ENCODE assay signal across 14 cellular contexts in the genomic region with DNA sequence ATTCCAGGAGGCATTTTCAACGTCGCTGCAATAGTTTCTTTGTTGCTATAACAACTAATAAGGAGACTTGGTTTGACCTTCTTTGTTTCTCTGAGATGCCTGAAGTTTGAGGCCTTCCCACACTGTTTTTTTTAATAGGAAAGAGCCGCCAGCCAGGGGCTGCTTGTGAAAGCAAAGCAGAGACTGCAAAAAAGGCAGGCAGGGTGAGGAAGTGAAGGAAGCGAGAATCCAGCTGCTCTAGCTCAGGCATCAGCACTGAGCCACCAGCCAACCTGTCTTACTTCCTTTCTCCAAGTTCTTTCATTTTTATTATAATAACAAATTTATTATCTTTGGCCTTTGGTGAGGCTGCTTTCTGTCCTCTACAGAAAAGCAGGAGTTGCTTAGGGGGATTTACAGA.
DNase-seq lines count a peak whose midpoint lies in the region; ATAC-seq and TF ChIP-seq lines count a peak whose summit lies in the region.
"Had no signal": no experiment of that assay in that cellular context is flagged by ENCODE, and none has a peak within 500 bp of the region (broad histone marks: within the 10 kb centered on the region; RNA-seq: fewer than 3 reads in every experiment).

No MANE protein-coding gene starts in this region.

- H4K8ac ChIP-seq in neuronal stem cell (ENCODE audit: low read depth, low read length) = no peak overlapping the region

- H3K18ac ChIP-seq in neuronal stem cell (ENCODE audit: low read length) = no peak overlapping the region

- no peaks in the 10 kb centered on the region for H3K9me3 Mint-ChIP-seq in endothelial cell (ENCODE audit: unreplicated experiment)
- H3K9me3 Mint-ChIP-seq: CD4-positive, CD25-positive, alpha-beta regulatory T cell had no signal

- no peak overlapping the region for H2BK15ac ChIP-seq in neuronal stem cell (ENCODE audit: low read length)

- no peak for TF ChIP-seq CTCF in endothelial cell (IDR thresholded peaks at IDR 0.05; ENCODE audit: unreplicated experiment)
- no peak for TF ChIP-seq CTCF in left lung (IDR thresholded peaks at IDR 0.05)
- no peak for TF ChIP-seq CTCF in omental fat pad (IDR thresholded peaks at IDR 0.05)

- H3K9ac ChIP-seq in neuronal stem cell (ENCODE audit: low read depth, low read length, poor library complexity) = no peak overlapping the region
- H3K9ac ChIP-seq: BLaER1 had no signal

- no peak for ATAC-seq in Right ventricle myocardium inferior
- no peak for ATAC-seq in Right ventricle myocardium superior (ENCODE audit: poor library complexity)
- peak; percentile 34 for ATAC-seq in left lung
- no peak for ATAC-seq in GM18505 (IDR thresholded peaks at IDR 0.05; ENCODE audit: unreplicated experiment)
- no peak for ATAC-seq in omental fat pad (ENCODE audit: low FRiP score)

- no peak overlapping the region for H3K14ac ChIP-seq in neuronal stem cell (ENCODE audit: low read length)

- H3K27me3 ChIP-seq in left lung (no peaks in the 10 kb centered on the region), neuronal stem cell (ENCODE audit: control insufficient read depth in 3 of 3, insufficient read depth in 3 of 3, low read depth in 1 of 3, low read length in 3 of 3) (no peaks in the 10 kb centered on the region)
- H3K27me3 ChIP-seq: BLaER1 had no signal

- no CpG with 5 or more reads among the region's 4 CpGs for WGBS in neuronal stem cell (ENCODE audit: extremely low coverage in 2 of 2, insufficient read length in 2 of 2, insufficient replicate concordance in 1 of 2), 2 donors

- no peak overlapping the region for H3K4ac ChIP-seq in neuronal stem cell (ENCODE audit: low read length)

- H2AFZ ChIP-seq in neuronal stem cell (ENCODE audit: low read length) = peak overlapping the region; percentile 81

- TF ChIP-seq POLR2A in GM18505 (IDR thresholded peaks at IDR 0.05; ENCODE audit: borderline replicate concordance, extremely low read depth, insufficient read depth, insufficient read length) = no peak

- no peak overlapping the region for H3K4me2 ChIP-seq in neuronal stem cell (ENCODE audit: insufficient read depth, low read length, poor library complexity, severe bottlenecking)
- H3K4me2 ChIP-seq: BLaER1 had no signal

- no peak overlapping the region for H4K91ac ChIP-seq in neuronal stem cell (ENCODE audit: low read depth, low read length, poor library complexity)

- H3K4me3 ChIP-seq in left lung (no peak overlapping the region), neuronal stem cell (ENCODE audit: low read length in 2 of 2) (no peak overlapping the region)
- H3K4me3 ChIP-seq: BLaER1 had no signal

- DNase-seq in Right ventricle myocardium inferior (ENCODE audit: missing footprints) = peak; percentile 39
- DNase-seq in Right ventricle myocardium superior = no peak
- no peak for DNase-seq in endothelial cell (ENCODE audit: low spot score)
- DNase-seq in left lung = no peak
- no peak for DNase-seq in neuronal stem cell (ENCODE audit: low spot score)
- no peak for DNase-seq in omental fat pad (ENCODE audit: low spot score)
- DNase-seq in medulla oblongata (ENCODE audit: extremely low spot score) = no peak
- DNase-seq: AML-193; CD4-positive, CD25-positive, alpha-beta regulatory T cell; DMS53; H7 had no signal

- no peaks in the 10 kb centered on the region for H3K27me3 Mint-ChIP-seq in endothelial cell (ENCODE audit: unreplicated experiment)

- no peak overlapping the region for H2BK12ac ChIP-seq in neuronal stem cell (ENCODE audit: low read length)

- H2BK5ac ChIP-seq in neuronal stem cell (ENCODE audit: low read length) = no peak overlapping the region

- H2AK5ac ChIP-seq in neuronal stem cell (ENCODE audit: low read depth, low read length) = no peak overlapping the region

- H3K27ac ChIP-seq in left lung (no peak overlapping the region), neuronal stem cell (replicated peaks; ENCODE audit: low read length) (no peak overlapping the region)
- H3K27ac ChIP-seq: 22Rv1, BLaER1 had no signal

- peak overlapping the region; percentile 87 for H3K27ac Mint-ChIP-seq in endothelial cell (ENCODE audit: unreplicated experiment)
- H3K27ac Mint-ChIP-seq: CD4-positive, CD25-positive, alpha-beta regulatory T cell had no signal

- H3K4me1 Mint-ChIP-seq in endothelial cell (ENCODE audit: unreplicated experiment) = peaks cover 8% of the 10 kb centered on the region
- H3K4me1 Mint-ChIP-seq: CD4-positive, CD25-positive, alpha-beta regulatory T cell had no signal

- H3K36me3 ChIP-seq in left lung (no peaks in the 10 kb centered on the region), neuronal stem cell (replicated peaks in 1 of 2; ENCODE audit: control insufficient read depth in 2 of 2, insufficient read depth in 2 of 2, low read length in 2 of 2) (no peaks in the 10 kb centered on the region)
- H3K36me3 ChIP-seq: BLaER1 had no signal

- no peaks in the 10 kb centered on the region for H3K36me3 Mint-ChIP-seq in endothelial cell (ENCODE audit: low read depth, unreplicated experiment)
- H3K36me3 Mint-ChIP-seq: CD4-positive, CD25-positive, alpha-beta regulatory T cell had no signal

- no peak overlapping the region for H2BK120ac ChIP-seq in neuronal stem cell (ENCODE audit: low read depth, low read length)

- no peak overlapping the region for H3K4me3 Mint-ChIP-seq in endothelial cell (ENCODE audit: unreplicated experiment)
- H3K4me3 Mint-ChIP-seq: CD4-positive, CD25-positive, alpha-beta regulatory T cell had no signal

- H3K4me1 ChIP-seq in left lung (peaks cover 0 to 3% of the 10 kb centered on the region in 2 donors), neuronal stem cell (ENCODE audit: control insufficient read depth in 2 of 2, insufficient read depth in 1 of 2, low read depth in 1 of 2, low read length in 2 of 2) (peaks cover 2 to 17% of the 10 kb centered on the region in 2 donors)
- H3K4me1 ChIP-seq: BLaER1 had no signal

- no peaks in the 10 kb centered on the region for H3K9me3 ChIP-seq in left lung
- H3K9me3 ChIP-seq in neuronal stem cell (replicated peaks in 1 of 2; ENCODE audit: control insufficient read depth in 2 of 2, insufficient read depth in 1 of 2, low read depth in 1 of 2, low read length in 2 of 2) = no peaks in the 10 kb centered on the region
- H3K9me3 ChIP-seq: BLaER1 had no signal

- intact Hi-C loops in Right ventricle myocardium inferior (cut with DNase I) (no loop called here), Right ventricle myocardium superior (cut with DNase I) (no loop called here), left lung (cut with DNase I) (no loop called here)

- no peak overlapping the region for H3K23ac ChIP-seq in neuronal stem cell (ENCODE audit: low read depth, low read length, poor library complexity)

- H3K79me1 ChIP-seq in neuronal stem cell (ENCODE audit: low read depth, low read length) = no peaks in the 10 kb centered on the region
